ENCODE assay signal across 9 cellular contexts in the genomic region with DNA sequence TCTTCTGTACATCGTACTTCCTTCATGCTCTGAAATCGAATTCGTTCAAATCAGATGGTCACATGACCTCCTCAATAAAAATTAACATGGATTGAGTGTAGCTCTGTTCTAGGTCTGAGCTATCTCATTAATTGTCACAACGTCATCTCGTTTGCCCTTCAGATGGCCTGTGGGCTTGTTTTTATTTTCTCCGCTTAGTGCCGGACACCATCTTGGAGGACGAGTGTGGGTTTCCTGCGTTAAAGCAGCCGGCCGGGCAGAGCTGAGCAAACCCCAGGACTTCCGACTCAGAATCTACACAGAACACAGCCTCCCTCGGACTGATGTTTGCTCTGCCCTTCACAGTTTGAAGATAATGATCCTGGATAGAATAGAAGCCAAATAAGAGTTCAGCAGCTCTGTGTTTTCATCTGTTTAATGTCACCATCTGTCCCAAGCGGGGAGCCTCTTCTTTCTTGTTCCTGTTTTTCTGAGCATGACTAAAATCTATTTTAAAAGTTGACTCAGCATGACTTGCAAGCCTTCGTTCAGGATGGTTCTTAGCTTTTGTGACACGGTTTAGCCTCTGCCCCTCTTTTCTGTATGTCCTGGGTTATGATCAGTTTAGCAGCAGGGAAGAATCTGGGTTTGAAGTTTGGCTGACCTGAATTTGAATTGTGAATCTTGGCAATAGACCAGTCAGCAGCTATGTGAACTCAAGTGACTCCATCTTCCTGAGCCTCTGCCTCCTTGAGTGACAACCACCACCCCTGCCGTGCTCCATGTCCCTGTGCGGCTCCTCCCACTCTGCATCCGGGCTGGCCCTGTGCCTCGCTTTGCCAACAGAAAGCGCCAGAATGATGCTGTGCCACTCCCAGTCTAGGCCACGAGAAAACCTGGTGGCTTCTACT. TPM values are rescaled to one million over a fixed set of nuclear protein-coding genes. Genes with fewer than 3 reads are reported as not detected.
A peak's percentile ranks its signal among the peaks of the same experiment; 100 is the strongest.
DNase-seq lines count a peak whose midpoint lies in the region; ATAC-seq and TF ChIP-seq lines count a peak whose summit lies in the region.
"Had no signal": no experiment of that assay in that cellular context is flagged by ENCODE, and none has a peak within 500 bp of the region (broad histone marks: within the 10 kb centered on the region; RNA-seq: fewer than 3 reads in every experiment).

No MANE protein-coding gene starts in this region.

- peak in 2 of 3 donors; percentile 3 to 4 for DNase-seq in stimulated activated CD4-positive, alpha-beta T cell treated with anti-CD3 and anti-CD28 coated beads, Interleukin-12 subunit alpha, Interleukin-12 subunit beta, amount 100 ng/mL, for 48 hours (ENCODE audit: low read depth in 2 of 3, low spot score in 1 of 3)
- DNase-seq in stimulated activated CD4-positive, alpha-beta T cell treated with anti-CD3 and anti-CD28 coated beads, Interleukin-4, amount 100 ng/mL, for 1 hour = no peak
- DNase-seq in NCI-H2227 (lab: John Stamatoyannopoulos, UW; ENCODE audit: unreplicated experiment) (peak; percentile 34), osteocyte (ENCODE audit: extremely low spot score, unreplicated experiment) (peak; percentile 36), HK-2 (ENCODE audit: unreplicated experiment) (no peak), LoVo (ENCODE audit: low spot score) (no peak)

- H3K27me3 Mint-ChIP-seq in osteocyte (ENCODE audit: unreplicated experiment) = peaks cover 25% of the 10 kb centered on the region

- H3K27ac ChIP-seq in cingulate gyrus (ENCODE audit: low read depth, low read length) = peak overlapping the region; percentile 4

- H3K36me3 Mint-ChIP-seq in osteocyte (ENCODE audit: unreplicated experiment) = no peaks in the 10 kb centered on the region

- no peak for TF ChIP-seq CTCF in osteocyte (IDR thresholded peaks at IDR 0.05)

- H3K27ac Mint-ChIP-seq in osteocyte (ENCODE audit: unreplicated experiment) = no peak overlapping the region

- no peak for ATAC-seq in esophagus mucosa

- H3K4me1 Mint-ChIP-seq in osteocyte (ENCODE audit: unreplicated experiment) = no peaks in the 10 kb centered on the region

- H3K4me3 Mint-ChIP-seq in osteocyte (ENCODE audit: unreplicated experiment) = no peak overlapping the region

- H3K9me3 Mint-ChIP-seq in osteocyte (ENCODE audit: unreplicated experiment) = no peaks in the 10 kb centered on the region

RNA-seq across cellular contexts. Expression of a gene that starts 30.6 kb away (rescaled TPM):
- total RNA-seq in osteocyte = not detected in 2 replicates
- total RNA-seq in esophagus mucosa = not detected
- total RNA-seq: fibroblast of lung had no signal

RNA-seq across cellular contexts. Expression of a gene that starts 48.8 kb away (rescaled TPM):
- total RNA-seq in osteocyte (13.5 and 14.4 TPM in 2 replicates), esophagus mucosa (9.5 TPM)

Comparison
In these comparisons a context has a peak if more than half of its experiments do, and no peak if none do; other contexts are left out.
1. DNase-seq: peak in stimulated activated CD4-positive, alpha-beta T cell treated with anti-CD3 and anti-CD28 coated beads, Interleukin-12 subunit alpha, Interleukin-12 subunit beta, amount 100 ng/mL, for 48 hours (2 of 3), NCI-H2227 (single experiment) and osteocyte (single experiment); none in stimulated activated CD4-positive, alpha-beta T cell treated with anti-CD3 and anti-CD28 coated beads, Interleukin-4, amount 100 ng/mL, for 1 hour (single experiment), HK-2 (single experiment) and LoVo (single experiment).